Comparison of ENCODE assay signal across 1 cellular context in the genomic region with DNA sequence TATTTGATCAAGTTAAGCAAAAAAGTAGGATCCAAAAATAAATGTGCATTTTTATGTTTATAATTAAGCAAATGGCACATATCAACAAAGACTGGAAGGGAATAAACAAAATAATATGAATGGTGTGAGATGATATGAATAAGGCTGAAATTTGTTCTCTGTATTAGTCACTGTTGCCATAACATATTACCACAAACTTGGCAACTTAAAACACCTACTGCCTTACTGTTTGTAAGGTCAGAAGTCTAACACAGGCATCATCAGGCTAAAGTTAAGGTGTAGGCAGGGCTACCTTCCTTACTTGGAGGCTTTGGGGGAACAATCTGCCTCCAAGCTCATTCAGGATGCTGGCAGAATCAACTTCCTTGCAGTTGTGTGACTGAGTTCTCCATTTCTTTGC.
TF ChIP-seq lines count a peak whose summit lies in the region.

No MANE protein-coding gene starts in this region.

TF ChIP-seq in endothelial cell of umbilical vein, 7 proteins besides CTCF, POLR2A, EP300 and RAD21 (continued from another document):
- TF ChIP-seq GATA2 (IDR thresholded peaks at IDR 0.05; ENCODE audit: insufficient read depth, insufficient read length, low read depth, low read length) (no peak), MYC (IDR thresholded peaks at IDR 0.05; ENCODE audit: low read depth, low read length) (no peak), FOS (IDR thresholded peaks at IDR 0.05; ENCODE audit: borderline replicate concordance, insufficient read depth, low read length) (no peak), EZH2 (IDR thresholded peaks at IDR 0.05; ENCODE audit: borderline replicate concordance, low read depth, low read length, severe bottlenecking) (no peak), POLR2AphosphoS5 (IDR thresholded peaks at IDR 0.05; ENCODE audit: insufficient read depth, low read depth, low read length) (no peak), JUN (IDR thresholded peaks at IDR 0.05; ENCODE audit: borderline replicate concordance, insufficient read depth, insufficient read length, low read depth) (no peak)
